ENCODE assay signal across 1 cellular context in genomic region chr14:21231020-21231652, GRCh38.
TF ChIP-seq lines count a peak whose summit lies in the region.

No MANE protein-coding gene starts in this region.

TF ChIP-seq in HepG2, 621 proteins besides CTCF, POLR2A, EP300 and RAD21:
- peak; percentile 59; the same call in 1 of the 2 replicates for TF ChIP-seq CEBPG (CRISPR knock-in tag; IDR thresholded peaks at IDR 0.05)
- TF ChIP-seq RBM22 (optimal IDR thresholded peaks at IDR 0.05; ENCODE audit: low read length): peak; percentile 96
- TF ChIP-seq POLR2G (IDR thresholded peaks at IDR 0.05; ENCODE audit: low read depth, low read length): peak; percentile 31; the same call in 1 of the 2 replicates
- TF ChIP-seq, protein P1, sequence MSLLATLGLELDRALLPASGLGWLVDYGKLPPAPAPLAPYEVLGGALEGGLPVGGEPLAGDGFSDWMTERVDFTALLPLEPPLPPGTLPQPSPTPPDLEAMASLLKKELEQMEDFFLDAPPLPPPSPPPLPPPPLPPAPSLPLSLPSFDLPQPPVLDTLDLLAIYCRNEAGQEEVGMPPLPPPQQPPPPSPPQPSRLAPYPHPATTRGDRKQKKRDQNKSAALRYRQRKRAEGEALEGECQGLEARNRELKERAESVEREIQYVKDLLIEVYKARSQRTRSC (CRISPR knock-in tag; IDR thresholded peaks at IDR 0.05; ENCODE audit: low read depth): no peak
- 0 out of 2 replicates have a peak, but pooled peaks have one; percentile 29 for TF ChIP-seq SALL2 (CRISPR knock-in tag; IDR thresholded peaks at IDR 0.05)
- TF ChIP-seq CEBPB (IDR thresholded peaks at IDR 0.05; ENCODE audit: borderline replicate concordance, low read depth, low read length): peak; percentile 72; the same call in 1 of the 2 replicates
- TF ChIP-seq MZF1 (CRISPR knock-in tag; IDR thresholded peaks at IDR 0.05; ENCODE audit: borderline replicate concordance): 0 out of 2 replicates have a peak, but pooled peaks have one; percentile 36
- no peak for TF ChIP-seq HNRNPL (IDR thresholded peaks at IDR 0.05; ENCODE audit: low read depth, low read length)
- TF ChIP-seq PAF1 (CRISPR knock-in tag; IDR thresholded peaks at IDR 0.05): peak; percentile 21; the same call in 1 of the 2 replicates
- peak; percentile 19; the same call in 1 of the 2 replicates for TF ChIP-seq ATF7 (IDR thresholded peaks at IDR 0.05)
- no peak for TF ChIP-seq ATF7 (CRISPR knock-in tag; IDR thresholded peaks at IDR 0.05)
- TF ChIP-seq ZNF503 (CRISPR knock-in tag; IDR thresholded peaks at IDR 0.05): no peak
- TF ChIP-seq TEAD3 (CRISPR knock-in tag; optimal IDR thresholded peaks at IDR 0.05; ENCODE audit: borderline replicate concordance): peak; percentile 25
- 0 out of 2 replicates have a peak, but pooled peaks have one; percentile 37 for TF ChIP-seq ZBTB20 (CRISPR knock-in tag; IDR thresholded peaks at IDR 0.05; ENCODE audit: borderline replicate concordance, low read depth)
- peak; percentile 59 for TF ChIP-seq AGO2 (optimal IDR thresholded peaks at IDR 0.05; ENCODE audit: low read depth, low read length)
- TF ChIP-seq RARA (CRISPR knock-in tag; IDR thresholded peaks at IDR 0.05): no peak
- TF ChIP-seq STAT6 (CRISPR knock-in tag; IDR thresholded peaks at IDR 0.05; ENCODE audit: borderline replicate concordance): 0 out of 2 replicates have a peak, but pooled peaks have one; percentile 25
- TF ChIP-seq RBFOX2 (IDR thresholded peaks at IDR 0.05; ENCODE audit: low read depth, low read length): 0 out of 2 replicates have a peak, but pooled peaks have one; percentile 28
- no peak for TF ChIP-seq SOX6 (IDR thresholded peaks at IDR 0.05)
- 0 out of 2 replicates have a peak, but pooled peaks have one; percentile 16 for TF ChIP-seq SOX6 (CRISPR knock-in tag; IDR thresholded peaks at IDR 0.05)
